In the genomic region with DNA sequence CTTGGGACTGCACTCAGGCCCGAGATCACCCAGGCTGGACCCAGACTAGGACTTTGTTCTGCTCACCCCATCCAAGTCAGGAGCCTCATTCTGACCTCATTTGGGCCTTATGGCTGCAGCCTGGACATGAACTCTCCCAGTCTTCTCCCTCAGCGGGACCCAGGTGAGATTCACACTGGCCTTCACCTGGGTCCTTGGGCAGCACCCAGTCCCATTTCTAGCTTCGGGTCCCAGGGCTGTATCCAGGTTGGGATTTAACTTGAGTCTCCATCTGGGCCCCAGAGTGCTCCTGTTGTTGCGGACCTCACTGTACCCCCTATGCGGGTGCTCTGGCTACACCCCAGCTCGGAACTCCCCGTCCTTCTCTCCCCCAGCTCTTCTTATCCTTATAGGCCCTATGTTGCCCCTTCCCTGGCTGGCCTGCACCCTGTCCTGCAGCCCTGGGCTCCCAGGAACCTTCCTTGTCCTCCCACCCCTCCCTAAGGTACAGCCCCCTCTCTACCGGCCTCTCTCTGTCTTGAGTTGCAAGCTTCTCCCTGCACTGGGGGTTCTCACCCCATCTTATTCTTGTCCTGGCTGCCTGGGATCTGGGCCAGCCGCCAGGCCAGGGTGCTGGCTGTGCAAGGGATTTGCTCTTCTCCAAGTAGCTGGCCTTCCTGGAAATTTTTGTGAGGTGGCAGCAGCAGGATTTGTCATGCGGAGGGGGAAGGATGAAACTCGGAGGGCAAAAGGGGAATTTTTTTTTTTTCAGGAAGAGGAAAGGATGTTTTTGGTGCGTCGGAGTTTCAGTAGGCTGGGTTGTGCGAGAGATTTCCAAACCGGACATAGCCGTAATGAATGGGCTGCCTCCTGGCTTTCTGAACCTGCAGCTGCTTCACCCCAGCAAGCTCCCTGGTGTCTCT, we compare ENCODE assay signal across 8 cellular contexts. TPM values are rescaled to one million over a fixed set of nuclear protein-coding genes. Genes with fewer than 3 reads are reported as not detected.
DNase-seq lines count a peak whose midpoint lies in the region; ATAC-seq and TF ChIP-seq lines count a peak whose summit lies in the region.

No MANE protein-coding gene starts in this region.

- H3K27me3 Mint-ChIP-seq in CD4-positive, alpha-beta memory T cell, result no peaks in the 10 kb centered on the region
- peaks cover 17% of the 10 kb centered on the region for H3K27me3 Mint-ChIP-seq in HFFc6 (ENCODE audit: insufficient read depth)
- no peaks in the 10 kb centered on the region for H3K27me3 Mint-ChIP-seq in activated naive CD8-positive, alpha-beta T cell

- peak overlapping the region; percentile 76 to 87 for H3K4me3 ChIP-seq in CD4-positive, alpha-beta memory T cell (ENCODE audit: low read length in 2 of 2)
- H3K4me3 ChIP-seq in iPS-11a (ENCODE audit: low read depth, low read length), result peak overlapping the region; percentile 47
- peak overlapping the region; percentile 90 to 98 (median 96) for H3K4me3 ChIP-seq in skeletal muscle tissue (ENCODE audit: low read length in 3 of 3)

- peak overlapping the region; percentile 97 to 99 (median 98) for H3K27ac Mint-ChIP-seq in CD4-positive, alpha-beta memory T cell
- peak overlapping the region; percentile 97 for H3K27ac Mint-ChIP-seq in HFFc6
- H3K27ac Mint-ChIP-seq in activated naive CD8-positive, alpha-beta T cell, result peak overlapping the region; percentile 94

- peaks cover 0 to under 1% (median 0%) of the 10 kb centered on the region in 8 donors for H3K9me3 Mint-ChIP-seq in CD4-positive, alpha-beta memory T cell
- no peaks in the 10 kb centered on the region for H3K9me3 Mint-ChIP-seq in HFFc6
- no peaks in the 10 kb centered on the region for H3K9me3 Mint-ChIP-seq in activated naive CD8-positive, alpha-beta T cell (ENCODE audit: low read depth)

- peaks cover 56% of the 10 kb centered on the region for H3K4me1 ChIP-seq in CD4-positive, alpha-beta memory T cell (ENCODE audit: insufficient read depth, low read length)
- H3K4me1 ChIP-seq in skeletal muscle tissue (ENCODE audit: control insufficient read depth in 3 of 3, insufficient read depth in 3 of 3, low read length in 3 of 3), result peaks cover 64 to 82% (median 71%) of the 10 kb centered on the region in 3 donors

- H3K9ac ChIP-seq in skeletal muscle tissue (ENCODE audit: low read depth in 1 of 3, low read length in 3 of 3), result peak overlapping the region; percentile 92 to 99 (median 96)

- peak overlapping the region; percentile 94 for H3K27ac ChIP-seq in CD4-positive, alpha-beta memory T cell (ENCODE audit: low read depth, low read length)
- peak overlapping the region; percentile 91 for H3K27ac ChIP-seq in skeletal muscle tissue (ENCODE audit: low read depth, low read length)

- ATAC-seq in HG03432 (IDR thresholded peaks at IDR 0.05; ENCODE audit: unreplicated experiment) (no peak), GM19452 (IDR thresholded peaks at IDR 0.05; ENCODE audit: unreplicated experiment) (no peak)

- peak in 1 of 5 donors; percentile 39 for DNase-seq in CD4-positive, alpha-beta memory T cell
- DNase-seq in HFFc6 (peak; percentile 55), NCI-H82 treated with DMSO at 0.1 percent for 48 hours (lab: John Stamatoyannopoulos, UW; ENCODE audit: unreplicated experiment) (no peak)

- no peaks in the 10 kb centered on the region for H3K9me3 ChIP-seq in CD4-positive, alpha-beta memory T cell (ENCODE audit: control insufficient read depth in 1 of 2, low read length in 2 of 2)
- no peaks in the 10 kb centered on the region for H3K9me3 ChIP-seq in skeletal muscle tissue (ENCODE audit: control insufficient read depth in 3 of 3, low read length in 3 of 3)

- H3K36me3 Mint-ChIP-seq in CD4-positive, alpha-beta memory T cell, result peaks cover 0 to 24% of the 10 kb centered on the region in 2 donors
- H3K36me3 Mint-ChIP-seq in HFFc6 (ENCODE audit: low read depth), result peaks cover 27% of the 10 kb centered on the region
- peaks cover 7% of the 10 kb centered on the region for H3K36me3 Mint-ChIP-seq in activated naive CD8-positive, alpha-beta T cell

- H3K27me3 ChIP-seq in CD4-positive, alpha-beta memory T cell (ENCODE audit: insufficient read depth, low read length), result no peaks in the 10 kb centered on the region
- H3K27me3 ChIP-seq in skeletal muscle tissue (ENCODE audit: control insufficient read depth in 3 of 3, insufficient read depth in 3 of 3, low read length in 3 of 3), result no peaks in the 10 kb centered on the region

- H3K4me3 Mint-ChIP-seq in CD4-positive, alpha-beta memory T cell, result peak overlapping the region; percentile 95 to 99 (median 96)
- H3K4me3 Mint-ChIP-seq in HFFc6, result peak overlapping the region; percentile 100
- H3K4me3 Mint-ChIP-seq in activated naive CD8-positive, alpha-beta T cell, result peak overlapping the region; percentile 97

- CTCF ChIA-PET in CD4-positive, alpha-beta memory T cell (lab: Charles Lee; ENCODE audit: partially characterized antibody), result interaction anchor here (1.1 to 4.3 kb wide), 3 partner anchors 7 to 166 kb away, joined by 4 to 56 read pairs (median 4); no protein-coding TSS in a partner anchor

- H3K4me1 Mint-ChIP-seq in CD4-positive, alpha-beta memory T cell, result peaks cover 26 to 74% (median 46%) of the 10 kb centered on the region in 4 donors
- H3K4me1 Mint-ChIP-seq in HFFc6 (ENCODE audit: low read depth), result peaks cover 66% of the 10 kb centered on the region
- peaks cover 31% of the 10 kb centered on the region for H3K4me1 Mint-ChIP-seq in activated naive CD8-positive, alpha-beta T cell (ENCODE audit: low read depth)

- H3K36me3 ChIP-seq in CD4-positive, alpha-beta memory T cell (ENCODE audit: insufficient read depth, low read length), result no peaks in the 10 kb centered on the region
- H3K36me3 ChIP-seq in skeletal muscle tissue (ENCODE audit: control insufficient read depth in 3 of 3, insufficient read depth in 3 of 3, low read length in 3 of 3), result peaks cover 0 to 3% (median 0%) of the 10 kb centered on the region in 3 donors

- intact Hi-C loops in CD4-positive, alpha-beta memory T cell (cut with micrococcal nuclease), result loop anchor here (2.0 kb wide), 1 partner anchor 171 kb away; no protein-coding TSS in a partner anchor

- no peak for TF ChIP-seq CTCF in HFFc6 (IDR thresholded peaks at IDR 0.05)

- POLR2A ChIA-PET in CD4-positive, alpha-beta memory T cell (lab: Charles Lee; ENCODE audit: partially characterized antibody), result interaction anchor here (0.6 to 4.3 kb wide), 6 partner anchors 9 to 242 kb away, joined by 3 to 59 read pairs (median 12); a partner anchor contains a TSS

RNA-seq across cellular contexts. Expression of a gene that starts 0.9 kb away (rescaled TPM):
- 10 to 100 TPM; 52.6 to 63.2 TPM for total RNA-seq in CD4-positive, alpha-beta memory T cell
- 10 to 100 TPM; 48.5 to 88.9 TPM for polyA plus RNA-seq in CD4-positive, alpha-beta memory T cell
- 100 to 1,000 TPM; 177 to 221 (median 184) TPM for total RNA-seq in HFFc6 (2021; fragmentation: NEBNext Ultra II Directional; extraction: Animal tissue kit (Norgen Biotek cat#: 25700))
- total RNA-seq in skeletal muscle tissue, result 11.5 TPM

RNA-seq across cellular contexts. Expression of a gene that starts 32.2 kb away (rescaled TPM):
- 10 to 100 TPM; 13.1 to 13.5 TPM for total RNA-seq in CD4-positive, alpha-beta memory T cell
- polyA plus RNA-seq in CD4-positive, alpha-beta memory T cell, result 1 to 10 TPM in 1 of 2 donors, under 1 TPM in 1; 0.32 to 2.3 TPM
- total RNA-seq in HFFc6 (2021; fragmentation: NEBNext Ultra II Directional; extraction: Animal tissue kit (Norgen Biotek cat#: 25700)), result 1 to 10 TPM; 3.7 to 7.9 (median 4.1) TPM
- total RNA-seq in skeletal muscle tissue, result 3.7 TPM
